ENCODE assay signal across 1 cellular context in the genomic region with DNA sequence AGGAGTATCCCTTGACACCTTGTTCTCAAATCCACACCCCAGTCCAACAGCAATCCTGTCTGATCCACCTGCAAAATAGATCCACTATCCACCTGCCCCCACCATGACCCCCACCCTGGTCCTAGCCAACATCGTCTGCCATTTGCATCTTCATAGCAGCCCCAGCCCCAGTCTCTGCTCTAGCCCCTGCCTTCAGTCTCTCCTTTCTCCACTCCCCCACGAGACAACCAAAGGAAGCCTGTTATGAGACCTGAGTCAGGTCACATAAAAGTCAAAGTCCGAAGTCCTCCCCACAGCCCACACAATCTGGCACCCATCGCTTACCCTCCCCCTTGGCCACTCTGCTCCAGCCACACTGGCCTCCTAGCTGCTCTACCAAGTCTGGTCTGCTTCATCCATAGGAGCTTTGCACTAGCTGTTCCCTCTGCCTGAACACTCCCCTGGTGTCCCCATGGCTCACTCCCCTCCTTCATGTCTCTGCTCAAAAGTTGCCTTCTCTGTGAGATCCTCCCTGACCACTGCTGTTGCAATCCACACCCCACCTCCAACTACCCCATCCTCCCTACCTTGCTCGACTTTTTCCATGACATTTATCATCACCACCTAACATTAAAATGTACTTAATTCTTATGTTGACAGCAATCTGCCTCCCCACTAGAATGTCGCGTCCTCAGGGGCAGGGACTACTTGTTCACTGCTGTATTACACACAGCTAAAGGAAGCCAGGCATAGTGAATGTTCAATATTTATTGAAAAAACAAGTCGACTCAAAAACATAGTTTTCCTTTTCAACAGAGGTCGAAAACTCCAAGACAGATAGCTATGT.
A peak's percentile ranks its signal among the peaks of the same experiment; 100 is the strongest.
TF ChIP-seq lines count a peak whose summit lies in the region.

No MANE protein-coding gene starts in this region.

TF ChIP-seq in A549, 52 proteins besides CTCF, POLR2A, EP300 and RAD21:
- TF ChIP-seq, protein P1, sequence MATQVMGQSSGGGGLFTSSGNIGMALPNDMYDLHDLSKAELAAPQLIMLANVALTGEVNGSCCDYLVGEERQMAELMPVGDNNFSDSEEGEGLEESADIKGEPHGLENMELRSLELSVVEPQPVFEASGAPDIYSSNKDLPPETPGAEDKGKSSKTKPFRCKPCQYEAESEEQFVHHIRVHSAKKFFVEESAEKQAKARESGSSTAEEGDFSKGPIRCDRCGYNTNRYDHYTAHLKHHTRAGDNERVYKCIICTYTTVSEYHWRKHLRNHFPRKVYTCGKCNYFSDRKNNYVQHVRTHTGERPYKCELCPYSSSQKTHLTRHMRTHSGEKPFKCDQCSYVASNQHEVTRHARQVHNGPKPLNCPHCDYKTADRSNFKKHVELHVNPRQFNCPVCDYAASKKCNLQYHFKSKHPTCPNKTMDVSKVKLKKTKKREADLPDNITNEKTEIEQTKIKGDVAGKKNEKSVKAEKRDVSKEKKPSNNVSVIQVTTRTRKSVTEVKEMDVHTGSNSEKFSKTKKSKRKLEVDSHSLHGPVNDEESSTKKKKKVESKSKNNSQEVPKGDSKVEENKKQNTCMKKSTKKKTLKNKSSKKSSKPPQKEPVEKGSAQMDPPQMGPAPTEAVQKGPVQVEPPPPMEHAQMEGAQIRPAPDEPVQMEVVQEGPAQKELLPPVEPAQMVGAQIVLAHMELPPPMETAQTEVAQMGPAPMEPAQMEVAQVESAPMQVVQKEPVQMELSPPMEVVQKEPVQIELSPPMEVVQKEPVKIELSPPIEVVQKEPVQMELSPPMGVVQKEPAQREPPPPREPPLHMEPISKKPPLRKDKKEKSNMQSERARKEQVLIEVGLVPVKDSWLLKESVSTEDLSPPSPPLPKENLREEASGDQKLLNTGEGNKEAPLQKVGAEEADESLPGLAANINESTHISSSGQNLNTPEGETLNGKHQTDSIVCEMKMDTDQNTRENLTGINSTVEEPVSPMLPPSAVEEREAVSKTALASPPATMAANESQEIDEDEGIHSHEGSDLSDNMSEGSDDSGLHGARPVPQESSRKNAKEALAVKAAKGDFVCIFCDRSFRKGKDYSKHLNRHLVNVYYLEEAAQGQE (IDR thresholded peaks at IDR 0.05): no peak
- no peak for TF ChIP-seq EHF (CRISPR knock-in tag; IDR thresholded peaks at IDR 0.05)
- no peak for TF ChIP-seq ZNF302 (CRISPR knock-in tag; IDR thresholded peaks at IDR 0.05)
- TF ChIP-seq, protein P2, sequence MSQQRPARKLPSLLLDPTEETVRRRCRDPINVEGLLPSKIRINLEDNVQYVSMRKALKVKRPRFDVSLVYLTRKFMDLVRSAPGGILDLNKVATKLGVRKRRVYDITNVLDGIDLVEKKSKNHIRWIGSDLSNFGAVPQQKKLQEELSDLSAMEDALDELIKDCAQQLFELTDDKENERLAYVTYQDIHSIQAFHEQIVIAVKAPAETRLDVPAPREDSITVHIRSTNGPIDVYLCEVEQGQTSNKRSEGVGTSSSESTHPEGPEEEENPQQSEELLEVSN (IDR thresholded peaks at IDR 0.05; ENCODE audit: borderline replicate concordance, low read depth): no peak
- TF ChIP-seq JUNB (IDR thresholded peaks at IDR 0.05): no peak
- TF ChIP-seq KDM5A (IDR thresholded peaks at IDR 0.05): no peak
- no peak for TF ChIP-seq PHF8 (IDR thresholded peaks at IDR 0.05; ENCODE audit: borderline replicate concordance, low read depth)
- no peak for TF ChIP-seq NR3C1 (IDR thresholded peaks at IDR 0.05)
- no peak for TF ChIP-seq SREBF2 (IDR thresholded peaks at IDR 0.05)
- TF ChIP-seq, protein P3, sequence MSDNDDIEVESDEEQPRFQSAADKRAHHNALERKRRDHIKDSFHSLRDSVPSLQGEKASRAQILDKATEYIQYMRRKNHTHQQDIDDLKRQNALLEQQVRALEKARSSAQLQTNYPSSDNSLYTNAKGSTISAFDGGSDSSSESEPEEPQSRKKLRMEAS (IDR thresholded peaks at IDR 0.05): 0 out of 2 replicates have a peak, but pooled peaks have one; percentile 22
- TF ChIP-seq NPAS2 (CRISPR knock-in tag; IDR thresholded peaks at IDR 0.05; ENCODE audit: borderline replicate concordance): no peak
- TF ChIP-seq ZFP36 (IDR thresholded peaks at IDR 0.05; ENCODE audit: borderline replicate concordance, partially characterized antibody): no peak
- TF ChIP-seq, protein P4, sequence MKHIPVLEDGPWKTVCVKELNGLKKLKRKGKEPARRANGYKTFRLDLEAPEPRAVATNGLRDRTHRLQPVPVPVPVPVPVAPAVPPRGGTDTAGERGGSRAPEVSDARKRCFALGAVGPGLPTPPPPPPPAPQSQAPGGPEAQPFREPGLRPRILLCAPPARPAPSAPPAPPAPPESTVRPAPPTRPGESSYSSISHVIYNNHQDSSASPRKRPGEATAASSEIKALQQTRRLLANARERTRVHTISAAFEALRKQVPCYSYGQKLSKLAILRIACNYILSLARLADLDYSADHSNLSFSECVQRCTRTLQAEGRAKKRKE (CRISPR knock-in tag; IDR thresholded peaks at IDR 0.05; ENCODE audit: low read depth): peak; percentile 43; the same call in 1 of the 2 replicates
- TF ChIP-seq FOXS1 (CRISPR knock-in tag; IDR thresholded peaks at IDR 0.05): no peak
- 0 out of 2 replicates have a peak, but pooled peaks have one; percentile 67 for TF ChIP-seq ESRRA (IDR thresholded peaks at IDR 0.05; ENCODE audit: borderline replicate concordance, low read length)
- TF ChIP-seq EHMT2 (IDR thresholded peaks at IDR 0.05; ENCODE audit: low read depth): no peak
- TF ChIP-seq, protein P5, sequence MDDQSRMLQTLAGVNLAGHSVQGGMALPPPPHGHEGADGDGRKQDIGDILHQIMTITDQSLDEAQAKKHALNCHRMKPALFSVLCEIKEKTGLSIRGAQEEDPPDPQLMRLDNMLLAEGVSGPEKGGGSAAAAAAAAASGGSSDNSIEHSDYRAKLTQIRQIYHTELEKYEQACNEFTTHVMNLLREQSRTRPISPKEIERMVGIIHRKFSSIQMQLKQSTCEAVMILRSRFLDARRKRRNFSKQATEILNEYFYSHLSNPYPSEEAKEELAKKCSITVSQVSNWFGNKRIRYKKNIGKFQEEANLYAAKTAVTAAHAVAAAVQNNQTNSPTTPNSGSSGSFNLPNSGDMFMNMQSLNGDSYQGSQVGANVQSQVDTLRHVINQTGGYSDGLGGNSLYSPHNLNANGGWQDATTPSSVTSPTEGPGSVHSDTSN (IDR thresholded peaks at IDR 0.05): no peak
- TF ChIP-seq, protein P6, sequence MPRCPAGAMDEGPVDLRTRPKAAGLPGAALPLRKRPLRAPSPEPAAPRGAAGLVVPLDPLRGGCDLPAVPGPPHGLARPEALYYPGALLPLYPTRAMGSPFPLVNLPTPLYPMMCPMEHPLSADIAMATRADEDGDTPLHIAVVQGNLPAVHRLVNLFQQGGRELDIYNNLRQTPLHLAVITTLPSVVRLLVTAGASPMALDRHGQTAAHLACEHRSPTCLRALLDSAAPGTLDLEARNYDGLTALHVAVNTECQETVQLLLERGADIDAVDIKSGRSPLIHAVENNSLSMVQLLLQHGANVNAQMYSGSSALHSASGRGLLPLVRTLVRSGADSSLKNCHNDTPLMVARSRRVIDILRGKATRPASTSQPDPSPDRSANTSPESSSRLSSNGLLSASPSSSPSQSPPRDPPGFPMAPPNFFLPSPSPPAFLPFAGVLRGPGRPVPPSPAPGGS (IDR thresholded peaks at IDR 0.05): no peak
- TF ChIP-seq ZC3H11A (IDR thresholded peaks at IDR 0.05): no peak
- no peak for TF ChIP-seq ZSCAN20 (CRISPR knock-in tag; IDR thresholded peaks at IDR 0.05)
- TF ChIP-seq BHLHE40 (IDR thresholded peaks at IDR 0.05; ENCODE audit: low read depth, low read length): no peak
- peak; percentile 11 for TF ChIP-seq CHD2 (IDR thresholded peaks at IDR 0.05; ENCODE audit: low read length, partially characterized antibody)
- no peak; a peak in 2 of 5 replicates for TF ChIP-seq JUN (IDR thresholded peaks at IDR 0.05)
- peak; percentile 23 for TF ChIP-seq FOSB (CRISPR knock-in tag; IDR thresholded peaks at IDR 0.05)
- TF ChIP-seq HOXB5 (CRISPR knock-in tag; IDR thresholded peaks at IDR 0.05): peak; percentile 28; the same call in 1 of the 2 replicates
- TF ChIP-seq, protein P7, sequence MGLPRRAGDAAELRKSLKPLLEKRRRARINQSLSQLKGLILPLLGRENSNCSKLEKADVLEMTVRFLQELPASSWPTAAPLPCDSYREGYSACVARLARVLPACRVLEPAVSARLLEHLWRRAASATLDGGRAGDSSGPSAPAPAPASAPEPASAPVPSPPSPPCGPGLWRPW (IDR thresholded peaks at IDR 0.05): no peak
- TF ChIP-seq RNF2 (IDR thresholded peaks at IDR 0.05; ENCODE audit: borderline replicate concordance, low read depth): no peak
- TF ChIP-seq POLR2AphosphoS2 (conservative IDR thresholded peaks at IDR 0.05; ENCODE audit: low read length): peak; percentile 89; the same call in 1 of the 2 replicates
- no peak for TF ChIP-seq HDAC2 (IDR thresholded peaks at IDR 0.05)
- TF ChIP-seq RFX5 (IDR thresholded peaks at IDR 0.05): no peak
- TF ChIP-seq, protein P8, sequence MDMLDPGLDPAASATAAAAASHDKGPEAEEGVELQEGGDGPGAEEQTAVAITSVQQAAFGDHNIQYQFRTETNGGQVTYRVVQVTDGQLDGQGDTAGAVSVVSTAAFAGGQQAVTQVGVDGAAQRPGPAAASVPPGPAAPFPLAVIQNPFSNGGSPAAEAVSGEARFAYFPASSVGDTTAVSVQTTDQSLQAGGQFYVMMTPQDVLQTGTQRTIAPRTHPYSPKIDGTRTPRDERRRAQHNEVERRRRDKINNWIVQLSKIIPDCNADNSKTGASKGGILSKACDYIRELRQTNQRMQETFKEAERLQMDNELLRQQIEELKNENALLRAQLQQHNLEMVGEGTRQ (IDR thresholded peaks at IDR 0.05): no peak
- no peak for TF ChIP-seq CBX8 (IDR thresholded peaks at IDR 0.05)
- no peak for TF ChIP-seq HEYL (CRISPR knock-in tag; IDR thresholded peaks at IDR 0.05)
- TF ChIP-seq, protein P9, sequence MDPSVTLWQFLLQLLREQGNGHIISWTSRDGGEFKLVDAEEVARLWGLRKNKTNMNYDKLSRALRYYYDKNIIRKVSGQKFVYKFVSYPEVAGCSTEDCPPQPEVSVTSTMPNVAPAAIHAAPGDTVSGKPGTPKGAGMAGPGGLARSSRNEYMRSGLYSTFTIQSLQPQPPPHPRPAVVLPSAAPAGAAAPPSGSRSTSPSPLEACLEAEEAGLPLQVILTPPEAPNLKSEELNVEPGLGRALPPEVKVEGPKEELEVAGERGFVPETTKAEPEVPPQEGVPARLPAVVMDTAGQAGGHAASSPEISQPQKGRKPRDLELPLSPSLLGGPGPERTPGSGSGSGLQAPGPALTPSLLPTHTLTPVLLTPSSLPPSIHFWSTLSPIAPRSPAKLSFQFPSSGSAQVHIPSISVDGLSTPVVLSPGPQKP (IDR thresholded peaks at IDR 0.05; ENCODE audit: low read depth, low read length): 0 out of 2 replicates have a peak, but pooled peaks have one; percentile 32
- peak; percentile 33; the same call in 1 of the 2 replicates for TF ChIP-seq GATA3 (IDR thresholded peaks at IDR 0.05; ENCODE audit: borderline replicate concordance)
- 0 out of 2 replicates have a peak, but pooled peaks have one; percentile 33 for TF ChIP-seq HOXB13 (CRISPR knock-in tag; IDR thresholded peaks at IDR 0.05; ENCODE audit: low read depth)
- TF ChIP-seq RCOR1 (IDR thresholded peaks at IDR 0.05; ENCODE audit: low read depth, low read length): no peak
- no peak for TF ChIP-seq CBX2 (IDR thresholded peaks at IDR 0.05; ENCODE audit: borderline replicate concordance, low read depth)
- no peak for TF ChIP-seq FOSL2 (IDR thresholded peaks at IDR 0.05)
- no peak; the same call in 1 of the 2 replicates for TF ChIP-seq FOSL2 (CRISPR knock-in tag; IDR thresholded peaks at IDR 0.05)
- TF ChIP-seq HOXA7 (CRISPR knock-in tag; IDR thresholded peaks at IDR 0.05): peak; percentile 92
- no peak for TF ChIP-seq SMC3 (IDR thresholded peaks at IDR 0.05)
- peak; percentile 72; the same call in 1 of the 2 replicates for TF ChIP-seq TP53 (CRISPR knock-in tag; IDR thresholded peaks at IDR 0.05)
- TF ChIP-seq RARB (CRISPR knock-in tag; IDR thresholded peaks at IDR 0.05): peak; percentile 89
- TF ChIP-seq CHD4 (IDR thresholded peaks at IDR 0.05; ENCODE audit: borderline replicate concordance): no peak
- no peak for TF ChIP-seq KDM1A (IDR thresholded peaks at IDR 0.05; ENCODE audit: low read depth)
- TF ChIP-seq, protein P10, sequence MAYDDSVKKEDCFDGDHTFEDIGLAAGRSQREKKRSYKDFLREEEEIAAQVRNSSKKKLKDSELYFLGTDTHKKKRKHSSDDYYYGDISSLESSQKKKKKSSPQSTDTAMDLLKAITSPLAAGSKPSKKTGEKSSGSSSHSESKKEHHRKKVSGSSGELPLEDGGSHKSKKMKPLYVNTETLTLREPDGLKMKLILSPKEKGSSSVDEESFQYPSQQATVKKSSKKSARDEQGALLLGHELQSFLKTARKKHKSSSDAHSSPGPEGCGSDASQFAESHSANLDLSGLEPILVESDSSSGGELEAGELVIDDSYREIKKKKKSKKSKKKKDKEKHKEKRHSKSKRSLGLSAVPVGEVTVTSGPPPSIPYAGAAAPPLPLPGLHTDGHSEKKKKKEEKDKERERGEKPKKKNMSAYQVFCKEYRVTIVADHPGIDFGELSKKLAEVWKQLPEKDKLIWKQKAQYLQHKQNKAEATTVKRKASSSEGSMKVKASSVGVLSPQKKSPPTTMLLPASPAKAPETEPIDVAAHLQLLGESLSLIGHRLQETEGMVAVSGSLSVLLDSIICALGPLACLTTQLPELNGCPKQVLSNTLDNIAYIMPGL (CRISPR knock-in tag; IDR thresholded peaks at IDR 0.05; ENCODE audit: borderline replicate concordance): 0 out of 2 replicates have a peak, but pooled peaks have one; percentile 40
- TF ChIP-seq TFCP2L1 (CRISPR knock-in tag; IDR thresholded peaks at IDR 0.05): 0 out of 2 replicates have a peak, but pooled peaks have one; percentile 72
- TF ChIP-seq CEBPB (IDR thresholded peaks at IDR 0.05): peak; percentile 27 to 65; a peak in 2 of 4 replicates
- TF ChIP-seq MYC (IDR thresholded peaks at IDR 0.05; ENCODE audit: borderline replicate concordance, low read length): peak; percentile 79; the same call in 1 of the 2 replicates
- 0 out of 2 replicates have a peak, but pooled peaks have one; percentile 21 for TF ChIP-seq NFE2L2 (conservative IDR thresholded peaks at IDR 0.05; ENCODE audit: low read length)
- TF ChIP-seq MAFK (IDR thresholded peaks at IDR 0.05; ENCODE audit: partially characterized antibody): no peak
- TF ChIP-seq MAZ (IDR thresholded peaks at IDR 0.05; ENCODE audit: borderline replicate concordance, low read depth, low read length): peak; percentile 41; the same call in 1 of the 2 replicates
TF ChIP-seq in A549: peak in this region for 19.
